8 cellular contexts compared by ENCODE assay signal in the genomic region with DNA sequence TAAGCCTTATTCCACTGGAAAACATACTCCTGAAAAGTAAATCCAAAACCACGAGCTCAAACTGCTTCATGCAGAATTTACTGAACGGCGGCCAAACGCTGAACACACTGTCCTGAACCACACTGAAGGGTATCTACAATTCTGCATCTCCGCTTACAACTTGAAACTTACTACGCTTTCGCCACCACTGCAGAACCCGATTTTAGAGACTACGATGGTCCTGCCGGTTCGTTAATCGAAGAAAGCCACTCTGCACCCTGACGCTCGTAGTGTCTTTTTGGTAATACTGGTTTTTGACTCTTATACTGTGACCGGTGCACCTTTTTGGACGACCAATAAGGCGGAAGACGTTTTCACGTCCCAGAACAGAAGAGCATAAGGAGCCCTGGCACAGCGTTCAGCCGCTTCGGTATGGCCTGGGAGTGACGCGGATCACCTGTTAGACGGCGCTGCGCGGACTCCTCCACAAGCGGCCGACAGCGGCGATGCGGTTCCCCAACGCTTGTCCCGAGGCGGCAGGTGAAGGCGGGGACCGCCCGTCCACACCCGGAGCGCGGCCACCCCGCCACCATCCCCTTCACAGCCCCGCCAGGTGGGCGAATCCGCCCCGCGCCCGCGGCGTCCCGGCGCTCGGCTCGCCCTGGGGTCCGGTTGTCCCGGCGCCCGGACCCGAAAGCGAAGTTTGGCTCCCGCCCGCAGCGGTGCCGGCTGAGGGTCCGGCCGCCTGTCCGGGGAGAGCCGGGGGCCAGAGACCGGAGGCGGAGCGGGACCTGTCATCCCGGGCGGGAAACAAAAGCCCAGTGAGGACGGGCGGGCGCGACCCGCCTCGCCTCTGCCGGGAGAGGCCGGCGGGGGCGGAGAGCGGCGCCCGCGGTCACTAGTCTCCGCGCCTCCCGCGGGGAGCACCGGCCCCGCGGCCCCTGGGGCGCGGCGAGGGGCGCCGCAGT. TPM values are rescaled to one million over a fixed set of nuclear protein-coding genes. Genes with fewer than 3 reads are reported as not detected.
DNase-seq lines count a peak whose midpoint lies in the region; ATAC-seq and TF ChIP-seq lines count a peak whose summit lies in the region.

No MANE protein-coding gene starts in this region.

- ATAC-seq in GM19467 (IDR thresholded peaks at IDR 0.05; ENCODE audit: unreplicated experiment) (peak; percentile 33), HG03571 (IDR thresholded peaks at IDR 0.05; ENCODE audit: unreplicated experiment) (peak; percentile 41), left cardiac atrium (peak; percentile 34 to 45)
- peak; percentile 51 to 56 for ATAC-seq in activated naive CD4-positive, alpha-beta T cell treated with anti-CD3 and anti-CD28 coated beads, Interleukin-2, amount 50 U/mL, for 72 hours

- peak; percentile 24 for DNase-seq in COR-L47 (lab: John Stamatoyannopoulos, UW)
- DNase-seq in SJSA1 (ENCODE audit: low read depth in 1 of 2, low spot score in 2 of 2), result peak in 1 of 2 experiments; percentile 22
- DNase-seq in activated naive CD4-positive, alpha-beta T cell treated with anti-CD3 and anti-CD28 coated beads, Interleukin-2, amount 50 U/mL, for 72 hours (ENCODE audit: low spot score in 2 of 2), result peak; percentile 66 to 71
- peak; percentile 61 for DNase-seq in left cardiac atrium
- peak in 8 of 10 donors; percentile 11 to 88 (median 42) for DNase-seq in posterior cingulate gyrus
- no peak for DNase-seq in vagina (ENCODE audit: extremely low spot score in 2 of 2)

- H3K4me1 ChIP-seq in SJSA1 (replicated peaks) (peaks cover 17% of the 10 kb centered on the region), vagina (peaks cover 15% of the 10 kb centered on the region)

- H3K27ac Mint-ChIP-seq in activated naive CD4-positive, alpha-beta T cell treated with anti-CD3 and anti-CD28 coated beads, Interleukin-2, amount 50 U/mL, for 72 hours, result peak overlapping the region; percentile 86 to 95

- H3K36me3 ChIP-seq in SJSA1 (no peaks in the 10 kb centered on the region; the same call in 1 of the 2 replicates), vagina (peaks cover 0 to 9% of the 10 kb centered on the region in 2 donors)

- peaks cover 40% of the 10 kb centered on the region for H3K27me3 ChIP-seq in SJSA1 (replicated peaks)
- no peaks in the 10 kb centered on the region for H3K27me3 ChIP-seq in vagina

- H3K9me3 ChIP-seq in SJSA1 (replicated peaks), result peaks cover 14% of the 10 kb centered on the region
- no peaks in the 10 kb centered on the region for H3K9me3 ChIP-seq in vagina

- peak in 1 of 2 donors; percentile 13 for TF ChIP-seq POLR2A in vagina (IDR thresholded peaks at IDR 0.05)

- H3K4me3 ChIP-seq in SJSA1, result peak overlapping the region; percentile 47
- peak overlapping the region; percentile 97 to 99 for H3K4me3 ChIP-seq in vagina

- peaks cover 11 to 22% of the 10 kb centered on the region in 2 donors for H3K36me3 Mint-ChIP-seq in activated naive CD4-positive, alpha-beta T cell treated with anti-CD3 and anti-CD28 coated beads, Interleukin-2, amount 50 U/mL, for 72 hours

- no peaks in the 10 kb centered on the region for H3K9me3 Mint-ChIP-seq in activated naive CD4-positive, alpha-beta T cell treated with anti-CD3 and anti-CD28 coated beads, Interleukin-2, amount 50 U/mL, for 72 hours

- peak in 1 of 3 experiments; percentile 1 for TF ChIP-seq CTCF in vagina (IDR thresholded peaks at IDR 0.05)

- intact Hi-C loops in left cardiac atrium (cut with DNase I) (loop anchor here (2.0 to 5.0 kb wide), 2 partner anchors 33 to 34 kb away; no protein-coding TSS in a partner anchor), posterior cingulate gyrus (cut with DNase I) (loop anchor here (2.0 to 5.0 kb wide), 4 partner anchors 37 to 106 kb away; no protein-coding TSS in a partner anchor), vagina (cut with DNase I) (loop anchor here (1.0 to 10.0 kb wide), 3 partner anchors 44 to 86 kb away; no protein-coding TSS in a partner anchor)

- no peak overlapping the region for H3K27ac ChIP-seq in SJSA1
- H3K27ac ChIP-seq in vagina, result peak overlapping the region; percentile 99

RNA-seq across cellular contexts. Expression of a gene that starts 0.8 kb away (rescaled TPM):
- 0.29 and 0.50 TPM in 2 replicates for total RNA-seq in SJSA1 (2014; rRNA removed; shearing (Covaris generic))
- total RNA-seq in activated naive CD4-positive, alpha-beta T cell treated with anti-CD3 and anti-CD28 coated beads, Interleukin-2, amount 50 U/mL, for 72 hours, result 100 to 1,000 TPM in 1 of 2 donors, 10 to 100 TPM in 1; 70.1 to 229 TPM
- total RNA-seq in left cardiac atrium (100 to 1,000 TPM; 101 to 117 TPM), vagina (246 TPM)

RNA-seq across cellular contexts. Expression of a gene that starts 48.9 kb away (rescaled TPM):
- not detected in 2 replicates for total RNA-seq in SJSA1 (2014; rRNA removed; shearing (Covaris generic))
- 1 to 10 TPM; 1.2 to 5.9 TPM for total RNA-seq in activated naive CD4-positive, alpha-beta T cell treated with anti-CD3 and anti-CD28 coated beads, Interleukin-2, amount 50 U/mL, for 72 hours
- total RNA-seq in left cardiac atrium, result under 1 TPM; 0.21 to 0.29 TPM
- total RNA-seq in vagina, result not detected

Comparison
In these comparisons a context has a peak if more than half of its experiments do, and no peak if none do; other contexts are left out.
1. DNase-seq: peak in COR-L47 (single experiment), activated naive CD4-positive, alpha-beta T cell treated with anti-CD3 and anti-CD28 coated beads, Interleukin-2, amount 50 U/mL, for 72 hours (2 of 2), left cardiac atrium (single experiment) and posterior cingulate gyrus (8 of 10); none in vagina (0 of 2).
2. RNA of a gene that starts 0.8 kb away (total RNA-seq): 246 TPM in vagina (single experiment), 70.1 to 229 TPM in activated naive CD4-positive, alpha-beta T cell treated with anti-CD3 and anti-CD28 coated beads, Interleukin-2, amount 50 U/mL, for 72 hours and 101 to 117 TPM in left cardiac atrium; 0.29 to 0.50 TPM in SJSA1; every median in the first group is over 10 times any median in the second.
3. Peak in every context shown above with its lines, with median percentiles within 50 percentile points of each other: ATAC-seq.